13 cellular contexts compared by ENCODE assay signal in the genomic region with DNA sequence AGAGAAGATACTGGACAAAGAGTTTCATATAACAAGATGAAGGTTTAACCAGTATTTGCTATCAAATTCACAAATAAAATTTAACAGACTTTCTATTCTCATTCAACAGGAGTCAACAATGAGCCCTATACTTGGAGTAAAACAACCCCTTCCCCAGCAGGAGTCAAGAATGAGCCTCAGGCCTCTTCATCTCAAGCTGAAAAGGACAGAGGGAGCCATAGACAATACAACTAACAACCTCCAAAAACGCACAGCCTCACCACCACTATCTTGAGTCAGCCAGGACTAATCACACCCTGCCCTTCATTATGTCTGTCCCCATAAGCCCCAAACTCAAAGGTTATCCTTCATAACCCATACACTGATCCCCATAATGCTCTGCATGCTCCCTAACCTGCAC. TPM values are rescaled to one million over a fixed set of nuclear protein-coding genes. Genes with fewer than 3 reads are reported as not detected.
DNase-seq lines count a peak whose midpoint lies in the region; ATAC-seq and TF ChIP-seq lines count a peak whose summit lies in the region.
"Had no signal": no experiment of that assay in that cellular context is flagged by ENCODE, and none has a peak within 500 bp of the region (broad histone marks: within the 10 kb centered on the region; RNA-seq: fewer than 3 reads in every experiment).

No MANE protein-coding gene starts in this region.

- no peaks in the 10 kb centered on the region for H4K20me1 ChIP-seq in H9 (ENCODE audit: control insufficient read depth, insufficient read depth, insufficient read length)
- H4K20me1 ChIP-seq: BLaER1 treated with 17β-estradiol and CSF1 and Interleukin-3, amounts not matched to agents 10 nM and 100 nM had no signal

- H3K9me3 Mint-ChIP-seq in CD4-positive, CD25-positive, alpha-beta regulatory T cell: peaks cover 0 to 4% (median 0%) of the 10 kb centered on the region in 7 donors
- H3K9me3 Mint-ChIP-seq in H9: peaks cover 3% of the 10 kb centered on the region in 2 experiments; a peak in 2 of 5 replicates
- H3K9me3 Mint-ChIP-seq in CD4-positive, alpha-beta T cell: no peaks in the 10 kb centered on the region

- H3K27ac ChIP-seq in CD4-positive, CD25-positive, alpha-beta regulatory T cell (ENCODE audit: insufficient read depth, low read length, poor library complexity, severe bottlenecking): peak overlapping the region; percentile 7
- H3K27ac ChIP-seq in H9 (ENCODE audit: insufficient read length, low read depth, low read length) (no peak overlapping the region), VCaP (peak overlapping the region; percentile 35), caudate nucleus (ENCODE audit: low read depth, low read length) (no peak overlapping the region)
- H3K27ac ChIP-seq in CD4-positive, alpha-beta T cell (ENCODE audit: low read depth, low read length): no peak overlapping the region
- H3K27ac ChIP-seq: BLaER1 treated with 17β-estradiol and CSF1 and Interleukin-3, amounts not matched to agents 10 nM and 100 nM had no signal

- no peak overlapping the region for H4K8ac ChIP-seq in H9 (replicated peaks; ENCODE audit: insufficient read length, low read depth, low read length)

- H3K36me3 ChIP-seq in CD4-positive, CD25-positive, alpha-beta regulatory T cell (ENCODE audit: control insufficient read depth, insufficient read depth, low read length): peaks cover 60% of the 10 kb centered on the region

- H3K4me1 ChIP-seq in CD4-positive, CD25-positive, alpha-beta regulatory T cell (ENCODE audit: control insufficient read depth, insufficient read depth, low read length, poor library complexity, severe bottlenecking): no peaks in the 10 kb centered on the region
- H3K4me1 ChIP-seq in H9 (ENCODE audit: insufficient read depth, low read length): no peaks in the 10 kb centered on the region
- H3K4me1 ChIP-seq: BLaER1 treated with 17β-estradiol and CSF1 and Interleukin-3, amounts not matched to agents 10 nM and 100 nM had no signal

- H2BK5ac ChIP-seq in H9 (ENCODE audit: insufficient read length, low read length): no peak overlapping the region

- H3K4me3 Mint-ChIP-seq in CD4-positive, CD25-positive, alpha-beta regulatory T cell: no peak overlapping the region
- H3K4me3 Mint-ChIP-seq in H9: no peak overlapping the region
- H3K4me3 Mint-ChIP-seq in CD4-positive, alpha-beta T cell: no peak overlapping the region
- H3K4me3 Mint-ChIP-seq: CD4-positive, alpha-beta memory T cell had no signal

- no peak overlapping the region for H3K4me3 ChIP-seq in CD4-positive, CD25-positive, alpha-beta regulatory T cell (ENCODE audit: low read depth, low read length)
- H3K4me3 ChIP-seq: BLaER1 treated with 17β-estradiol and CSF1 and Interleukin-3, amounts not matched to agents 10 nM and 100 nM had no signal

- ATAC-seq in CD4-positive, CD25-positive, alpha-beta regulatory T cell (ENCODE audit: low read depth in 2 of 2): no peak
- no peak for ATAC-seq in CD4-positive, alpha-beta T cell (ENCODE audit: poor library complexity)
- ATAC-seq in HG02970 (IDR thresholded peaks at IDR 0.05; ENCODE audit: low FRiP score, unreplicated experiment): no peak
- ATAC-seq: HCT116 had no signal

- TF ChIP-seq CTCF in H9 (conservative IDR thresholded peaks at IDR 0.05): no peak
- TF ChIP-seq CTCF in VCaP (conservative IDR thresholded peaks at IDR 0.05): no peak
- no peak for TF ChIP-seq CTCF in CD4-positive, alpha-beta T cell (IDR thresholded peaks at IDR 0.05)
- TF ChIP-seq CTCF in GM10266 (IDR thresholded peaks at IDR 0.05; ENCODE audit: control insufficient read depth, insufficient read depth, low read depth, missing control alignments): no peak

- no peak overlapping the region for H3K9ac ChIP-seq in H9 (ENCODE audit: extremely low read depth, insufficient read length, low read length)
- H3K9ac ChIP-seq: BLaER1 treated with 17β-estradiol and CSF1 and Interleukin-3, amounts not matched to agents 10 nM and 100 nM had no signal

- H3K79me2 ChIP-seq in H9 (ENCODE audit: insufficient read depth, low read length): no peaks in the 10 kb centered on the region

- H2BK120ac ChIP-seq in H9 (ENCODE audit: low read depth, low read length, poor library complexity, severe bottlenecking): no peak overlapping the region

- H3K27me3 Mint-ChIP-seq in CD4-positive, CD25-positive, alpha-beta regulatory T cell: no peaks in the 10 kb centered on the region
- no peaks in the 10 kb centered on the region for H3K27me3 Mint-ChIP-seq in H9 (ENCODE audit: low read depth)
- H3K27me3 Mint-ChIP-seq in CD4-positive, alpha-beta T cell: no peaks in the 10 kb centered on the region
- H3K27me3 Mint-ChIP-seq: CD4-positive, alpha-beta memory T cell had no signal

- no peak overlapping the region for H3K14ac ChIP-seq in H9 (ENCODE audit: insufficient read depth, low read length)

- no peak overlapping the region for H2AK5ac ChIP-seq in H9 (ENCODE audit: insufficient read length, low read length)

- no peaks in the 10 kb centered on the region for H3K9me3 ChIP-seq in CD4-positive, CD25-positive, alpha-beta regulatory T cell (ENCODE audit: control insufficient read depth in 2 of 2, low read length in 2 of 2)
- no peaks in the 10 kb centered on the region for H3K9me3 ChIP-seq in H9 (ENCODE audit: control insufficient read depth, low read depth, low read length)
- no peaks in the 10 kb centered on the region for H3K9me3 ChIP-seq in CD4-positive, alpha-beta T cell (ENCODE audit: control insufficient read depth, low read length)

- no peak overlapping the region for H2BK12ac ChIP-seq in H9 (ENCODE audit: insufficient read length, low read depth, low read length)

- no peak overlapping the region for H2AFZ ChIP-seq in H9 (ENCODE audit: low read length)

- no peaks in the 10 kb centered on the region for H3K27me3 ChIP-seq in CD4-positive, CD25-positive, alpha-beta regulatory T cell (ENCODE audit: control insufficient read depth, insufficient read depth, low read length)
- H3K27me3 ChIP-seq in H9 (ENCODE audit: insufficient read depth, low read length): no peaks in the 10 kb centered on the region
- no peaks in the 10 kb centered on the region for H3K27me3 ChIP-seq in CD4-positive, alpha-beta T cell (ENCODE audit: control insufficient read depth, insufficient read depth, low read length)
- H3K27me3 ChIP-seq: BLaER1 treated with 17β-estradiol and CSF1 and Interleukin-3, amounts not matched to agents 10 nM and 100 nM had no signal

- no peak overlapping the region for H3K18ac ChIP-seq in H9 (ENCODE audit: insufficient read length, low read depth, low read length)

- CTCF ChIA-PET in CD4-positive, alpha-beta T cell (lab: Charles Lee): interaction anchor here (0.6 kb wide), 1 partner anchor 218 kb away, joined by 3 read pairs; no protein-coding TSS in a partner anchor

- no peak overlapping the region for H4K5ac ChIP-seq in H9 (ENCODE audit: insufficient read length, low read depth, low read length)

- no peaks in the 10 kb centered on the region for H3K23me2 ChIP-seq in H9 (ENCODE audit: insufficient read length, low read depth, low read length, poor library complexity, severe bottlenecking)

- peak overlapping the region in 2 of 3 donors; percentile 12 to 49 for H3K27ac Mint-ChIP-seq in CD4-positive, CD25-positive, alpha-beta regulatory T cell
- H3K27ac Mint-ChIP-seq in H9: peak overlapping the region in 2 of 3 experiments; percentile 8 to 13; a peak in 1 of 7 replicates
- H3K27ac Mint-ChIP-seq in CD4-positive, alpha-beta T cell: no peak overlapping the region

- no peak overlapping the region for H2BK15ac ChIP-seq in H9 (ENCODE audit: low read depth, low read length)

- no peak overlapping the region for H3K4ac ChIP-seq in H9 (ENCODE audit: low read depth, low read length)

- intact Hi-C loops in CD4-positive, alpha-beta T cell (cut with DNase I, micrococcal nuclease): no loop called here

- H3K36me3 Mint-ChIP-seq in CD4-positive, CD25-positive, alpha-beta regulatory T cell: peaks cover 63% of the 10 kb centered on the region
- H3K36me3 Mint-ChIP-seq in H9 (ENCODE audit: insufficient read depth in 1 of 3, low read depth in 3 of 3): peaks cover 10 to 48% (median 23%) of the 10 kb centered on the region in 3 experiments
- peaks cover 89% of the 10 kb centered on the region for H3K36me3 Mint-ChIP-seq in CD4-positive, alpha-beta T cell (ENCODE audit: low read depth)

- no peak overlapping the region for H3K4me2 ChIP-seq in H9 (ENCODE audit: insufficient read depth, insufficient read length, low read length)
- H3K4me2 ChIP-seq: BLaER1 treated with 17β-estradiol and CSF1 and Interleukin-3, amounts not matched to agents 10 nM and 100 nM had no signal

- H3K56ac ChIP-seq in H9 (ENCODE audit: insufficient read length, low read depth, low read length): no peak overlapping the region

- H3K79me1 ChIP-seq in H9 (ENCODE audit: insufficient read depth, low read depth, low read length, poor library complexity, severe bottlenecking): no peaks in the 10 kb centered on the region

- no peak overlapping the region for H3T11ph ChIP-seq in H9 (ENCODE audit: low read length)

- H2BK20ac ChIP-seq in H9 (ENCODE audit: low read depth, low read length, poor library complexity, severe bottlenecking): no peak overlapping the region

- no peak for DNase-seq in CD4-positive, CD25-positive, alpha-beta regulatory T cell
- DNase-seq in H9: no peak
- peak; percentile 21 for DNase-seq in iPS-NIHi7 (ENCODE audit: extremely low spot score)
- DNase-seq in CD4-positive, alpha-beta T cell: no peak
- DNase-seq in caudate nucleus (lab: John Stamatoyannopoulos, UW): no peak
- DNase-seq in GM10266 (ENCODE audit: extremely low spot score): no peak
- DNase-seq: ACHN; CD4-positive, alpha-beta memory T cell; DMS79 had no signal

- no peak overlapping the region for H4K91ac ChIP-seq in H9 (ENCODE audit: insufficient read length, low read depth, low read length)

- no CpG with 5 or more reads among the region's 1 CpG for WGBS in H9 (ENCODE audit: extremely low coverage, insufficient read length, low lambda C conversion rate)

- H3K23ac ChIP-seq in H9 (ENCODE audit: insufficient read length, low read depth, low read length): no peak overlapping the region

- peaks cover 0 to 5% (median 0%) of the 10 kb centered on the region in 4 donors for H3K4me1 Mint-ChIP-seq in CD4-positive, CD25-positive, alpha-beta regulatory T cell
- peaks cover 4% of the 10 kb centered on the region in 2 experiments; a peak in 2 of 4 replicates for H3K4me1 Mint-ChIP-seq in H9
- H3K4me1 Mint-ChIP-seq in CD4-positive, alpha-beta T cell (ENCODE audit: low read depth): no peaks in the 10 kb centered on the region

- POLR2A ChIA-PET in CD4-positive, alpha-beta T cell (lab: Charles Lee): no interaction called here

RNA-seq across cellular contexts. Expression of gene ETFA, which starts 36.4 kb away (rescaled TPM):
- 44.5 TPM for total RNA-seq in CD4-positive, CD25-positive, alpha-beta regulatory T cell
- polyA plus RNA-seq in CD4-positive, CD25-positive, alpha-beta regulatory T cell: 100 to 1,000 TPM in 3 of 4 donors, 10 to 100 TPM in 1; 98.0 to 166 (median 120) TPM
- 94.2 and 109 TPM in 2 replicates for total RNA-seq in H9 (2021)
- 10 to 100 TPM; 11.4 to 15.2 TPM for total RNA-seq in CD4-positive, alpha-beta T cell

Comparison
In these comparisons a context has a peak if more than half of its experiments do, and no peak if none do; other contexts are left out.
1. H3K27ac ChIP-seq: peak in CD4-positive, CD25-positive, alpha-beta regulatory T cell (single experiment) and VCaP (single experiment); none in H9 (single experiment), CD4-positive, alpha-beta T cell (single experiment) and caudate nucleus (single experiment).